Comparison of ENCODE assay signal across 10 cellular contexts in the genomic region with DNA sequence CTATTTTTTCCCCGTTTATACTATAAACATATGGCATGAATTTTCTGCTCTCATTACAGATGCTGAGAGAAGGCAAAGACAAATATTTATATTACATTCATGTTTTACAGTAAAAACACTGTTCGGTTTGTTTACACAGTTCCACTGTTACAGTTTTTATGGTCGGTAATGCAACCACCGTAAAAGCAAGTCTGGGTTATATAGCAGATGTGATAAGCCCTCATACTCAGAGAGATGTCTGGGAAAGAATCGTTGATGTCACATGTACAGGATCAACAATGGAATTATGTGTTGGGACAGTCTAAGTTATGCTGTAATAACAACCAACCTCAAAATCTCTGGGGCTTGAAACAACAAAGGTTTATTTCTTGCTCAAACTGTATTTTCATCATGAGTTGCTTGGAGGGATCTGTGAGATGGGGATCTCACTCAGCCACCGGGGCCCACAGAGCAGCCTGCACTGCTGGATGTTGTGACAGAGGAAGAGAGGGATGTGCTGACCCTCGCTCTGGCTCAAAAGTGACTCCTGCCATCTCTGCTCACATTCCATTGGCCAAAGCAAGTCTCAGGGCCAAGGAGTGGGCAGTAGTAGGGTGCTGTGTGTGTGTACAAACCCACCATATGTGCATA.
DNase-seq lines count a peak whose midpoint lies in the region; ATAC-seq and TF ChIP-seq lines count a peak whose summit lies in the region.
"Had no signal": no experiment of that assay in that cellular context is flagged by ENCODE, and none has a peak within 500 bp of the region (broad histone marks: within the 10 kb centered on the region; RNA-seq: fewer than 3 reads in every experiment).

No MANE protein-coding gene starts in this region.

- H3K4me1 ChIP-seq in CD8-positive, alpha-beta memory T cell (ENCODE audit: insufficient read depth, low read length): no peaks in the 10 kb centered on the region
- peaks cover 13% of the 10 kb centered on the region for H3K4me1 ChIP-seq in Karpas-422 (ENCODE audit: low read length)

- CTCF ChIA-PET in CD8-positive, alpha-beta memory T cell (lab: Charles Lee): no interaction called here

- H3K9me3 ChIP-seq in CD8-positive, alpha-beta memory T cell (ENCODE audit: low read length): no peaks in the 10 kb centered on the region
- H3K9me3 ChIP-seq in Karpas-422 (ENCODE audit: low read length): no peaks in the 10 kb centered on the region

- no peak for ATAC-seq in left ventricle myocardium superior
- ATAC-seq: T-cell had no signal

- no peaks in the 10 kb centered on the region for H4K20me1 ChIP-seq in Karpas-422 (ENCODE audit: insufficient read depth, low read depth, low read length)

- POLR2A ChIA-PET in CD8-positive, alpha-beta memory T cell (lab: Charles Lee): no interaction called here

- H3K4me2 ChIP-seq in Karpas-422 (ENCODE audit: low read depth, low read length, poor library complexity, severe bottlenecking): no peak overlapping the region

- H3K4me3 Mint-ChIP-seq in chondrocyte (ENCODE audit: unreplicated experiment) (peak overlapping the region; percentile 33), progenitor cell of endocrine pancreas (ENCODE audit: low read depth) (no peak overlapping the region)
- no peak overlapping the region for H3K4me3 Mint-ChIP-seq in CD8-positive, alpha-beta memory T cell
- H3K4me3 Mint-ChIP-seq: central memory CD8-positive, alpha-beta T cell; T-cell had no signal

- no peak overlapping the region for H3K27ac ChIP-seq in CD8-positive, alpha-beta memory T cell (ENCODE audit: low read depth, low read length)
- H3K27ac ChIP-seq in Karpas-422 (ENCODE audit: low read length): no peak overlapping the region

- no peak overlapping the region for H2AFZ ChIP-seq in Karpas-422 (ENCODE audit: low read length)

- no peaks in the 10 kb centered on the region for H3K36me3 ChIP-seq in CD8-positive, alpha-beta memory T cell (ENCODE audit: insufficient read depth, low read length)
- H3K36me3 ChIP-seq in Karpas-422 (ENCODE audit: insufficient read depth, low read length): no peaks in the 10 kb centered on the region

- intact Hi-C loops in left ventricle myocardium superior (cut with micrococcal nuclease): no loop called here

- H3K4me3 ChIP-seq in CD8-positive, alpha-beta memory T cell (ENCODE audit: low read length): no peak overlapping the region
- H3K4me3 ChIP-seq in Karpas-422 (ENCODE audit: low read length): no peak overlapping the region

- H3K9me3 Mint-ChIP-seq in chondrocyte (ENCODE audit: low read depth): no peaks in the 10 kb centered on the region
- peaks cover 0 to 5% (median 0%) of the 10 kb centered on the region in 5 donors for H3K9me3 Mint-ChIP-seq in CD8-positive, alpha-beta memory T cell
- no peaks in the 10 kb centered on the region for H3K9me3 Mint-ChIP-seq in progenitor cell of endocrine pancreas (ENCODE audit: low read depth)
- H3K9me3 Mint-ChIP-seq: central memory CD8-positive, alpha-beta T cell had no signal

- H3K27me3 ChIP-seq in CD8-positive, alpha-beta memory T cell (ENCODE audit: insufficient read depth, low read length, poor library complexity, severe bottlenecking): no peaks in the 10 kb centered on the region
- H3K27me3 ChIP-seq in Karpas-422 (ENCODE audit: low read length): no peaks in the 10 kb centered on the region

- DNase-seq in ELR (ENCODE audit: low read depth) (peak; percentile 1), NCI-H2081 treated with DMSO at 0.1 percent for 48 hours (lab: John Stamatoyannopoulos, UW) (peak; percentile 54), chondrocyte (ENCODE audit: low spot score) (no peak), pons (ENCODE audit: low spot score) (peak; percentile 44), Karpas-422 (no peak), left ventricle myocardium superior (no peak), progenitor cell of endocrine pancreas (ENCODE audit: low spot score, unreplicated experiment) (no peak)
- no peak for DNase-seq in CD8-positive, alpha-beta memory T cell
- DNase-seq: T-cell had no signal

- H3K4me1 Mint-ChIP-seq in chondrocyte (ENCODE audit: low read depth) (peaks cover 21% of the 10 kb centered on the region), progenitor cell of endocrine pancreas (ENCODE audit: low read depth) (peaks cover 1% of the 10 kb centered on the region)
- no peaks in the 10 kb centered on the region for H3K4me1 Mint-ChIP-seq in CD8-positive, alpha-beta memory T cell
- H3K4me1 Mint-ChIP-seq: central memory CD8-positive, alpha-beta T cell; T-cell had no signal

- H3K27ac Mint-ChIP-seq in chondrocyte (ENCODE audit: unreplicated experiment): peak overlapping the region; percentile 66
- peak overlapping the region in 1 of 8 donors; percentile 85 for H3K27ac Mint-ChIP-seq in CD8-positive, alpha-beta memory T cell
- H3K27ac Mint-ChIP-seq in progenitor cell of endocrine pancreas: no peak overlapping the region
- H3K27ac Mint-ChIP-seq: T-cell had no signal

- H3K79me2 ChIP-seq in Karpas-422 (ENCODE audit: low read length): no peaks in the 10 kb centered on the region

- H3K9ac ChIP-seq in Karpas-422 (ENCODE audit: low read length): no peak overlapping the region

- no peaks in the 10 kb centered on the region for H3K9me2 ChIP-seq in Karpas-422 (replicated peaks; ENCODE audit: insufficient read depth, low read length)

- H3K27me3 Mint-ChIP-seq in chondrocyte (ENCODE audit: low read depth) (peaks cover 3% of the 10 kb centered on the region), progenitor cell of endocrine pancreas (no peaks in the 10 kb centered on the region)
- no peaks in the 10 kb centered on the region for H3K27me3 Mint-ChIP-seq in CD8-positive, alpha-beta memory T cell
- H3K27me3 Mint-ChIP-seq: central memory CD8-positive, alpha-beta T cell; T-cell had no signal

- TF ChIP-seq CTCF in chondrocyte (IDR thresholded peaks at IDR 0.05): no peak
- TF ChIP-seq CTCF in progenitor cell of endocrine pancreas (IDR thresholded peaks at IDR 0.05; ENCODE audit: unreplicated experiment): no peak

- H3K36me3 Mint-ChIP-seq in chondrocyte (ENCODE audit: low read depth): peaks cover 2% of the 10 kb centered on the region
- peaks cover 0 to 32% (median 1%) of the 10 kb centered on the region in 3 donors for H3K36me3 Mint-ChIP-seq in CD8-positive, alpha-beta memory T cell
- H3K36me3 Mint-ChIP-seq in progenitor cell of endocrine pancreas (ENCODE audit: insufficient read depth): no peaks in the 10 kb centered on the region

Comparison
In these comparisons a context has a peak if more than half of its experiments do, and no peak if none do; other contexts are left out.
1. DNase-seq: peak in ELR (single experiment), NCI-H2081 treated with DMSO at 0.1 percent for 48 hours (single experiment) and pons (single experiment); none in chondrocyte (single experiment), CD8-positive, alpha-beta memory T cell (0 of 5), Karpas-422 (single experiment), left ventricle myocardium superior (single experiment) and progenitor cell of endocrine pancreas (single experiment).